Comparison of ENCODE assay signal across 9 cellular contexts in genomic region chr1:172449585-172450523, GRCh38. TPM values are rescaled to one million over a fixed set of nuclear protein-coding genes. Genes with fewer than 3 reads are reported as not detected.
A peak's percentile ranks its signal among the peaks of the same experiment; 100 is the strongest.
DNase-seq lines count a peak whose midpoint lies in the region; ATAC-seq and TF ChIP-seq lines count a peak whose summit lies in the region.
"Had no signal": no experiment of that assay in that cellular context is flagged by ENCODE, and none has a peak within 500 bp of the region (broad histone marks: within the 10 kb centered on the region; RNA-seq: fewer than 3 reads in every experiment).

No MANE protein-coding gene starts in this region.

- peak overlapping the region in 1 of 4 donors; percentile 10 for H3K27ac ChIP-seq in sigmoid colon

- 39 to 57% methylated on average over 18 of the region's 18 CpGs for WGBS in sigmoid colon, 2 donors

- peak; percentile 81 for TF ChIP-seq CTCF in astrocyte of the spinal cord (IDR thresholded peaks at IDR 0.05; ENCODE audit: low read depth, low read length)
- TF ChIP-seq CTCF in sigmoid colon (IDR thresholded peaks at IDR 0.05) = peak; percentile 62 to 93 (median 84)

- no peaks in the 10 kb centered on the region for H3K36me3 ChIP-seq in sigmoid colon

- TF ChIP-seq POLR2A in sigmoid colon (IDR thresholded peaks at IDR 0.05) = no peak

- in situ Hi-C loops in astrocyte of the spinal cord (cut with HindIII; ENCODE audit: low sequenced_read_pairs) = no loop called here

- H3K4me1 ChIP-seq in sigmoid colon = peaks cover 0 to 9% (median 3%) of the 10 kb centered on the region in 4 donors

- H3K9me3 ChIP-seq in sigmoid colon = no peaks in the 10 kb centered on the region

- no peak overlapping the region for H3K4me3 ChIP-seq in astrocyte of the spinal cord (ENCODE audit: low read depth, low read length)
- peak overlapping the region in 1 of 4 donors; percentile 6 for H3K4me3 ChIP-seq in sigmoid colon

- TF ChIP-seq EP300 in sigmoid colon (IDR thresholded peaks at IDR 0.05) = no peak

- intact Hi-C loops in sigmoid colon (cut with DNase I) = loop anchor here (2.0 kb wide), 1 partner anchor 81 kb away; no protein-coding TSS in a partner anchor

- H3K27me3 ChIP-seq in sigmoid colon = no peaks in the 10 kb centered on the region

- ATAC-seq in GM21381 (IDR thresholded peaks at IDR 0.05; ENCODE audit: unreplicated experiment) = peak; percentile 74

- DNase-seq in NCI-H2196 treated with DMSO at 0.1 percent for 48 hours (lab: John Stamatoyannopoulos, UW; ENCODE audit: unreplicated experiment) = peak; percentile 5
- no peak for DNase-seq in NCI-H2196 (lab: John Stamatoyannopoulos, UW; ENCODE audit: unreplicated experiment)
- DNase-seq in HT-29 (ENCODE audit: low spot score) = peak; percentile 92
- DNase-seq in RKO (ENCODE audit: low spot score) = peak; percentile 61
- DNase-seq in astrocyte of the spinal cord (ENCODE audit: low read depth, low spot score) = peak; percentile 50
- peak; percentile 25 for DNase-seq in iPS DF 19.7 (ENCODE audit: low read depth, low spot score)
- DNase-seq in sigmoid colon = peak; percentile 74

RNA-seq across cellular contexts. Expression of gene PIGC, which starts 6.0 kb away (rescaled TPM):
- total RNA-seq in HT-29 (2014; rRNA removed; shearing (Covaris generic)) = 20.5 and 21.3 TPM in 2 replicates
- total RNA-seq in sigmoid colon = 10 to 100 TPM; 20.8 to 37.4 (median 29.7) TPM
- polyA plus RNA-seq in sigmoid colon = 10 to 100 TPM; 15.3 to 22.3 (median 19.2) TPM

RNA-seq across cellular contexts. Expression of gene C1orf105, which starts 29.4 kb away (rescaled TPM):
- not detected in 2 replicates for total RNA-seq in HT-29 (2014; rRNA removed; shearing (Covaris generic))
- total RNA-seq in sigmoid colon = not detected
- polyA plus RNA-seq in sigmoid colon = not detected
- polyA plus RNA-seq: esophagus had no signal
